1 cellular context compared by ENCODE assay signal in genomic region chr19:16463991-16464575, GRCh38.
TF ChIP-seq lines count a peak whose summit lies in the region.

No MANE protein-coding gene starts in this region.

TF ChIP-seq in HepG2, 621 proteins besides CTCF, POLR2A, EP300 and RAD21 (continued from another document):
- TF ChIP-seq SIX4 (CRISPR knock-in tag; IDR thresholded peaks at IDR 0.05) (peak; percentile 85), RXRB (CRISPR knock-in tag; IDR thresholded peaks at IDR 0.05; ENCODE audit: borderline replicate concordance) (peak; percentile 42; the same call in 1 of the 2 replicates), MTF2 (CRISPR knock-in tag; IDR thresholded peaks at IDR 0.05; ENCODE audit: borderline replicate concordance) (no peak), PBX2 (CRISPR knock-in tag; IDR thresholded peaks at IDR 0.05) (no peak), TGIF2 (CRISPR knock-in tag; IDR thresholded peaks at IDR 0.05) (peak; percentile 74), ZNF704 (CRISPR knock-in tag; IDR thresholded peaks at IDR 0.05; ENCODE audit: borderline replicate concordance) (no peak), PAXIP1 (CRISPR knock-in tag; conservative IDR thresholded peaks at IDR 0.05) (peak; percentile 52; the same call in 1 of the 2 replicates), CEBPB (IDR thresholded peaks at IDR 0.05; ENCODE audit: borderline replicate concordance, low read depth, low read length) (no peak), SOX6 (IDR thresholded peaks at IDR 0.05) (no peak), SOX6 (CRISPR knock-in tag; IDR thresholded peaks at IDR 0.05) (peak; percentile 70), RARA (CRISPR knock-in tag; IDR thresholded peaks at IDR 0.05) (peak; percentile 81), CCAR2 (optimal IDR thresholded peaks at IDR 0.05; ENCODE audit: low read depth, low read length) (no peak), ZFP91 (CRISPR knock-in tag; IDR thresholded peaks at IDR 0.05; ENCODE audit: borderline replicate concordance) (peak; percentile 65), NR3C1 (CRISPR knock-in tag; IDR thresholded peaks at IDR 0.05) (no peak), PPARG (CRISPR knock-in tag; conservative IDR thresholded peaks at IDR 0.05) (0 out of 2 replicates have a peak, but pooled peaks have one; percentile 41), ZFP82 (CRISPR knock-in tag; IDR thresholded peaks at IDR 0.05; ENCODE audit: borderline replicate concordance) (no peak), CREB1 (IDR thresholded peaks at IDR 0.05) (no peak), CREB1 (CRISPR knock-in tag; IDR thresholded peaks at IDR 0.05) (no peak), ARID5B (CRISPR knock-in tag; IDR thresholded peaks at IDR 0.05) (peak; percentile 65), ZNF501 (CRISPR knock-in tag; IDR thresholded peaks at IDR 0.05) (0 out of 2 replicates have a peak, but pooled peaks have one; percentile 10), HMG20B (CRISPR knock-in tag; conservative IDR thresholded peaks at IDR 0.05) (0 out of 2 replicates have a peak, but pooled peaks have one; percentile 18), ZNF296 (CRISPR knock-in tag; conservative IDR thresholded peaks at IDR 0.05) (0 out of 2 replicates have a peak, but pooled peaks have one; percentile 60), NFRKB (IDR thresholded peaks at IDR 0.05) (no peak), ETV6 (CRISPR knock-in tag; conservative IDR thresholded peaks at IDR 0.05) (0 out of 2 replicates have a peak, but pooled peaks have one; percentile 18), FOXK1 (CRISPR knock-in tag; IDR thresholded peaks at IDR 0.05; ENCODE audit: borderline replicate concordance, low read depth) (no peak), ZNF362 (CRISPR knock-in tag; IDR thresholded peaks at IDR 0.05; ENCODE audit: borderline replicate concordance) (0 out of 2 replicates have a peak, but pooled peaks have one; percentile 16), KLF16 (CRISPR knock-in tag; IDR thresholded peaks at IDR 0.05) (0 out of 4 replicates have a peak, but pooled peaks of 1 of the 2 experiments have one; percentile 34), TBX2 (CRISPR knock-in tag; IDR thresholded peaks at IDR 0.05; ENCODE audit: borderline replicate concordance) (peak; percentile 45; the same call in 1 of the 2 replicates), MAX (IDR thresholded peaks at IDR 0.05) (0 out of 2 replicates have a peak, but pooled peaks have one; percentile 20), ZNF629 (CRISPR knock-in tag; conservative IDR thresholded peaks at IDR 0.05) (no peak)
